Comparison of ENCODE assay signal across 8 cellular contexts in genomic region chr1:165376041-165376810, GRCh38. TPM values are rescaled to one million over a fixed set of nuclear protein-coding genes. Genes with fewer than 3 reads are reported as not detected.
DNase-seq lines count a peak whose midpoint lies in the region; ATAC-seq and TF ChIP-seq lines count a peak whose summit lies in the region.

No MANE protein-coding gene starts in this region.

- H3K4me1 ChIP-seq in Panc1 (ENCODE audit: control insufficient read depth, insufficient read depth, low read length) (no peaks in the 10 kb centered on the region), iPS DF 6.9 (ENCODE audit: control insufficient read depth, insufficient read depth, low read length) (peaks cover 2% of the 10 kb centered on the region; the same call in 1 of the 2 replicates), BE2C (no peaks in the 10 kb centered on the region)

- no peaks in the 10 kb centered on the region for H3K9me3 ChIP-seq in Panc1 (ENCODE audit: control insufficient read depth, insufficient read depth, low read depth, low read length)
- no peaks in the 10 kb centered on the region for H3K9me3 ChIP-seq in iPS DF 6.9 (ENCODE audit: control insufficient read depth, insufficient read depth, low read length)
- H3K9me3 ChIP-seq in BE2C, result no peaks in the 10 kb centered on the region; the same call in 1 of the 2 replicates

- ATAC-seq in Panc1, result peak; percentile 92

- BruUV-seq in Panc1 (replicated peaks; lab: Mats Ljungman, UMichigan), result no TSS peak

- H3K36me3 ChIP-seq in Panc1 (ENCODE audit: control insufficient read depth, insufficient read depth, low read length) (no peaks in the 10 kb centered on the region), iPS DF 6.9 (ENCODE audit: control insufficient read depth, insufficient read depth, low read length) (no peaks in the 10 kb centered on the region), BE2C (no peaks in the 10 kb centered on the region)

- WGBS in iPS DF 6.9 (ENCODE audit: insufficient coverage, insufficient read length), result no CpG with 5 or more reads among the region's 46 CpGs

- CTCF ChIA-PET in Panc1 (lab: Charles Lee), result interaction anchor here (1.9 kb wide), 1 partner anchor 9 kb away, joined by 7 read pairs; no protein-coding TSS in a partner anchor

- intact Hi-C loops in Panc1 (cut with micrococcal nuclease; ENCODE audit: unreplicated experiment), result no loop called here

- H3K27ac ChIP-seq in Panc1 (ENCODE audit: low read length) (no peak overlapping the region), iPS DF 6.9 (ENCODE audit: low read length) (no peak overlapping the region)

- H3K27me3 ChIP-seq in Panc1 (ENCODE audit: control insufficient read depth, insufficient read depth, low read length) (peaks cover 9% of the 10 kb centered on the region; the same call in 1 of the 2 replicates), iPS DF 6.9 (ENCODE audit: control insufficient read depth, insufficient read depth, low read length) (peaks cover 5% of the 10 kb centered on the region; the same call in 1 of the 2 replicates), BE2C (peaks cover 23% of the 10 kb centered on the region)

- H3K4me3 ChIP-seq in HFF-Myc (replicated peaks; ENCODE audit: low read depth, low read length), result peak overlapping the region; percentile 25
- peak overlapping the region; percentile 30 to 54 for H3K4me3 ChIP-seq in Panc1 (ENCODE audit: low read depth in 2 of 2, low read length in 2 of 2)
- H3K4me3 ChIP-seq in iPS DF 6.9 (ENCODE audit: low read length), result peak overlapping the region; percentile 38; the same call in 1 of the 2 replicates
- H3K4me3 ChIP-seq in BE2C (ENCODE audit: low read depth, low read length), result no peak overlapping the region

- TF ChIP-seq CTCF in HFF-Myc (IDR thresholded peaks at IDR 0.05; ENCODE audit: low read depth, low read length, missing control alignments) (no peak), Panc1 (IDR thresholded peaks at IDR 0.05) (no peak), BE2C (IDR thresholded peaks at IDR 0.05; ENCODE audit: low read depth, low read length) (no peak)

- POLR2A ChIA-PET in Panc1 (lab: Charles Lee), result no interaction called here

- DNase-seq in Caki2 (ENCODE audit: low read depth), result peak; percentile 87
- peak; percentile 50 for DNase-seq in HFF-Myc (ENCODE audit: extremely low read depth, low read depth)
- DNase-seq in Panc1 (ENCODE audit: low read depth, low spot score), result no peak
- peak; percentile 31 for DNase-seq in brain pericyte (ENCODE audit: low read depth, low spot score)
- DNase-seq in iPS DF 6.9 (ENCODE audit: low read depth, low spot score), result no peak
- DNase-seq in retina, result peak; percentile 90
- no peak for DNase-seq in GF-D8 (lab: John Stamatoyannopoulos, UW)
- DNase-seq in BE2C, result no peak

- in situ Hi-C loops in Caki2 (cut with HindIII; ENCODE audit: low pct_unique_long_range_greater_than_20kb, low sequenced_read_pairs), result loop anchor here (25.0 kb wide), 1 partner anchor 211 kb away; no protein-coding TSS in a partner anchor
- in situ Hi-C loops in Panc1 (cut with HindIII; ENCODE audit: low pct_unique_long_range_greater_than_20kb, low sequenced_read_pairs), result no loop called here

RNA-seq across cellular contexts. Expression of gene LMX1A, which starts 19.7 kb away (rescaled TPM):
- not detected in 2 replicates for total RNA-seq in Caki2 (2014; rRNA removed; shearing (Covaris generic); ENCODE audit: low replicate concordance)
- not detected for total RNA-seq in Panc1 (2021; ENCODE audit: unreplicated experiment)
- not detected for polyA plus RNA-seq in Panc1 (2012; ENCODE audit: insufficient read length)
- not detected for polyA plus RNA-seq in BE2C (2012; ENCODE audit: insufficient read depth, insufficient read length, low read depth)

Comparison
In these comparisons a context has a peak if more than half of its experiments do, and no peak if none do; other contexts are left out.
1. DNase-seq: peak in Caki2 (single experiment), HFF-Myc (single experiment), brain pericyte (single experiment) and retina (single experiment); none in Panc1 (single experiment), iPS DF 6.9 (single experiment), GF-D8 (single experiment) and BE2C (single experiment).